In the genomic region with DNA sequence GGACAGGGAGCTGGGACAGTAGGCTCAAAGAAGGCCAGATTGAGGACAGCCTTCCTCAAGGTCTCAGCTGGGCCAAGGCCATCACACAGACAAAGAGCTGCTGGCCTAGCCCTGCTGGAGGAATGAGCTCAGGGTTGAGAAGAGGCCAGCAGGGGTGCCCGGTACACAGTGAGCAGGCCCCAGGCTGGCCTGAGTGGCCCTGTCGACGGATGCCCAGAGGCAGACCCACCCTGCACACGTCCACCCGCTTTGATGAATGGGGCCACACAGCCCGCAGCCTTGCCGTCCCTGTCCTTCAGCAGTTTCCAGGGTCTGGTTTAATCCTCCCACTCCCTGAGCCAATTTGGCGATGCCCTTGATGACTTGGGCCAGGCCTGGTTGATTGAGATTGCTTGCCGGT, we compare ENCODE assay signal across 15 cellular contexts.
DNase-seq lines count a peak whose midpoint lies in the region; ATAC-seq, FAIRE-seq and TF ChIP-seq lines count a peak whose summit lies in the region.
"Had no signal": no experiment of that assay in that cellular context is flagged by ENCODE, and none has a peak within 500 bp of the region (broad histone marks: within the 10 kb centered on the region; RNA-seq: fewer than 3 reads in every experiment).

No MANE protein-coding gene starts in this region.

- no peak overlapping the region for H3K27ac ChIP-seq in BLaER1 treated with 17β-estradiol and CSF1 and Interleukin-3, amounts not matched to agents 10 nM and 100 nM
- H3K27ac ChIP-seq in endothelial cell of umbilical vein (ENCODE audit: insufficient read depth, low read depth, low read length) (peak overlapping the region; percentile 42), liver (ENCODE audit: low read depth in 1 of 2, low read length in 2 of 2) (peak overlapping the region; percentile 39 to 42), spleen (peak overlapping the region in 7 of 8 donors; percentile 16 to 56 (median 41))
- H3K27ac ChIP-seq: RWPE1 had no signal

- POLR2A ChIA-PET in endothelial cell of umbilical vein (lab: Charles Lee), result interaction anchor here (0.6 kb wide), 1 partner anchor 207 kb away, joined by 4 read pairs; no protein-coding TSS in a partner anchor

- no peak overlapping the region for H3K9ac ChIP-seq in BLaER1 treated with 17β-estradiol and CSF1 and Interleukin-3, amounts not matched to agents 10 nM and 100 nM
- H3K9ac ChIP-seq in endothelial cell of umbilical vein (replicated peaks; ENCODE audit: extremely low read depth, insufficient read depth, low read length) (no peak overlapping the region), liver (ENCODE audit: low read depth in 1 of 2, low read length in 2 of 2) (no peak overlapping the region)

- no peak for TF ChIP-seq CTCF in endothelial cell of umbilical vein (IDR thresholded peaks at IDR 0.05; ENCODE audit: extremely low read depth in 1 of 2, insufficient read depth in 1 of 2, low read depth in 1 of 2, low read length in 2 of 2)
- TF ChIP-seq CTCF in liver (IDR thresholded peaks at IDR 0.05; ENCODE audit: low read depth, low read length, missing input control), result no peak
- no peak for TF ChIP-seq CTCF in spleen (IDR thresholded peaks at IDR 0.05 in 8 of 11, conservative IDR thresholded peaks at IDR 0.05 in 3 of 11)

- H2AFZ ChIP-seq in endothelial cell of umbilical vein (ENCODE audit: low read depth, low read length), result peak overlapping the region; percentile 15

- H3K4me3 ChIP-seq in BLaER1 treated with 17β-estradiol and CSF1 and Interleukin-3, amounts not matched to agents 10 nM and 100 nM, result no peak overlapping the region
- H3K4me3 ChIP-seq in endothelial cell of umbilical vein (replicated peaks in 1 of 3; ENCODE audit: insufficient read depth in 1 of 3, low read depth in 1 of 3, low read length in 3 of 3) (no peak overlapping the region), liver (ENCODE audit: low read depth in 1 of 3, low read length in 3 of 3) (no peak overlapping the region), spleen (no peak overlapping the region)

- peak overlapping the region in 7 of 11 experiments; percentile 39 to 71 (median 65); a peak in 10 of 22 replicates for H3K4me2 ChIP-seq in BLaER1 treated with 17β-estradiol and CSF1 and Interleukin-3, amounts not matched to agents 10 nM and 100 nM
- H3K4me2 ChIP-seq in endothelial cell of umbilical vein (ENCODE audit: insufficient read depth, low read length), result no peak overlapping the region

- no peak for TF ChIP-seq POLR2A in endothelial cell of umbilical vein (IDR thresholded peaks at IDR 0.05; ENCODE audit: low read depth, low read length)
- TF ChIP-seq POLR2A in spleen (IDR thresholded peaks at IDR 0.05), result no peak

- 85% methylated on average over 9 of the region's 9 CpGs for WGBS in liver
- WGBS in spleen, 5 donors, result 67 to 88% (median 82%) methylated on average over 9 of the region's 9 CpGs

- FAIRE-seq in endothelial cell of umbilical vein (lab: Jason Lieb, UNC), result no peak
- FAIRE-seq: A204.1 had no signal

- H3K4me1 ChIP-seq in BLaER1 treated with 17β-estradiol and CSF1 and Interleukin-3, amounts not matched to agents 10 nM and 100 nM, result peaks cover 37 to 71% (median 67%) of the 10 kb centered on the region in 10 experiments
- H3K4me1 ChIP-seq in endothelial cell of umbilical vein (ENCODE audit: control insufficient read depth, extremely low read depth, insufficient read depth, low read length), result peaks cover 17% of the 10 kb centered on the region
- peaks cover 9 to 14% (median 13%) of the 10 kb centered on the region in 4 donors for H3K4me1 ChIP-seq in liver (ENCODE audit: control insufficient read depth in 4 of 4, insufficient read depth in 4 of 4, low read length in 3 of 4)
- H3K4me1 ChIP-seq in spleen, result peaks cover 2 to 40% (median 20%) of the 10 kb centered on the region in 6 donors

- no peak for TF ChIP-seq RAD21 in liver (IDR thresholded peaks at IDR 0.05)

- ATAC-seq in GM19467 (IDR thresholded peaks at IDR 0.05; ENCODE audit: unreplicated experiment), result no peak
- ATAC-seq: activated naive CD4-positive, alpha-beta T cell treated with anti-CD3 and anti-CD28 coated beads, Interleukin-2, amount 50 U/mL, for 72 hours had no signal

- H3K79me2 ChIP-seq in endothelial cell of umbilical vein (ENCODE audit: control insufficient read depth, insufficient read depth, low read length), result no peaks in the 10 kb centered on the region

- no peaks in the 10 kb centered on the region for H3K9me3 ChIP-seq in BLaER1 treated with 17β-estradiol and CSF1 and Interleukin-3, amounts not matched to agents 10 nM and 100 nM (replicated peaks in 1 of 11)
- H3K9me3 ChIP-seq in endothelial cell of umbilical vein (replicated peaks; ENCODE audit: control insufficient read depth, insufficient read depth, low read length) (no peaks in the 10 kb centered on the region), liver (ENCODE audit: control insufficient read depth in 4 of 4, low read length in 3 of 4) (no peaks in the 10 kb centered on the region), spleen (no peaks in the 10 kb centered on the region)

- CTCF ChIA-PET in endothelial cell of umbilical vein (lab: Charles Lee), result interaction anchor here (0.9 to 6.1 kb wide), 18 partner anchors 12 to 766 kb away, joined by 3 to 56 read pairs (median 4); no protein-coding TSS in a partner anchor

- no peaks in the 10 kb centered on the region for H3K9me1 ChIP-seq in endothelial cell of umbilical vein (replicated peaks; ENCODE audit: control insufficient read depth, extremely low read depth, insufficient read depth, low read length)

- no TSS peak for BruUV-seq in endothelial cell of umbilical vein (replicated peaks; lab: Mats Ljungman, UMichigan)

- intact Hi-C loops in endothelial cell of umbilical vein (cut with micrococcal nuclease) (loop anchor here (1.0 to 5.0 kb wide), 8 partner anchors 15 to 558 kb away; partner anchors contain the start of gene SMAD7), spleen (cut with DNase I; ENCODE audit: low total_unique reads) (loop anchor here (10.0 kb wide), 1 partner anchor 94 kb away; no protein-coding TSS in a partner anchor)

- peak; percentile 21 for DNase-seq in endothelial cell of umbilical vein (ENCODE audit: low read depth, low spot score)
- peak; percentile 70 for DNase-seq in spleen
- DNase-seq in NCI-H187 (lab: John Stamatoyannopoulos, UW), result no peak
- DNase-seq in HT-29 (ENCODE audit: low spot score), result no peak
- no peak for DNase-seq in DMS79 (lab: John Stamatoyannopoulos, UW)
- DNase-seq: activated CD4-positive, CD25-positive, alpha-beta regulatory T cell treated with anti-CD3 and anti-CD28 coated beads, Interleukin-2, amount 50 U/mL, for 72 hours; CD4-positive, alpha-beta T cell; mammary epithelial cell; NCI-H2107 had no signal

- peaks cover 0 to 21% (median 0%) of the 10 kb centered on the region in 11 experiments; a peak in 4 of 22 replicates for H3K36me3 ChIP-seq in BLaER1 treated with 17β-estradiol and CSF1 and Interleukin-3, amounts not matched to agents 10 nM and 100 nM
- no peaks in the 10 kb centered on the region for H3K36me3 ChIP-seq in endothelial cell of umbilical vein (ENCODE audit: control insufficient read depth in 2 of 2, extremely low read depth in 1 of 2, insufficient read depth in 2 of 2, low read length in 2 of 2)
- H3K36me3 ChIP-seq in liver (ENCODE audit: control insufficient read depth in 4 of 4, insufficient read depth in 3 of 4, low read depth in 1 of 4, low read length in 3 of 4), result peaks cover 0 to 9% (median 2%) of the 10 kb centered on the region in 4 donors
- H3K36me3 ChIP-seq in spleen, result peaks cover 0 to 7% (median 0%) of the 10 kb centered on the region in 6 donors

- dilution Hi-C loops in endothelial cell of umbilical vein (cut with MboI; ENCODE audit: extremely low pct_ligation_motif_present, low sequenced_read_pairs), result no loop called here

- H4K20me1 ChIP-seq in BLaER1 treated with 17β-estradiol and CSF1 and Interleukin-3, amounts not matched to agents 10 nM and 100 nM, result peaks cover 0 to 25% (median 0%) of the 10 kb centered on the region in 11 experiments; a peak in 4 of 22 replicates
- no peaks in the 10 kb centered on the region for H4K20me1 ChIP-seq in endothelial cell of umbilical vein (replicated peaks; ENCODE audit: control insufficient read depth, extremely low read depth, insufficient read depth, low read length)

- H3K27me3 ChIP-seq in BLaER1 treated with 17β-estradiol and CSF1 and Interleukin-3, amounts not matched to agents 10 nM and 100 nM, result no peaks in the 10 kb centered on the region
- no peaks in the 10 kb centered on the region for H3K27me3 ChIP-seq in endothelial cell of umbilical vein (ENCODE audit: control insufficient read depth in 2 of 2, insufficient read depth in 2 of 2, low read length in 2 of 2)
- no peaks in the 10 kb centered on the region for H3K27me3 ChIP-seq in liver (ENCODE audit: control insufficient read depth in 4 of 4, insufficient read depth in 4 of 4, low read length in 3 of 4)
- H3K27me3 ChIP-seq in spleen (replicated peaks in 1 of 7), result no peaks in the 10 kb centered on the region

TF ChIP-seq in endothelial cell of umbilical vein, 7 proteins besides CTCF, POLR2A, EP300 and RAD21 (continues in another document):
- TF ChIP-seq POLR2AphosphoS5 (IDR thresholded peaks at IDR 0.05; ENCODE audit: insufficient read depth, low read depth, low read length) (no peak), MYC (IDR thresholded peaks at IDR 0.05; ENCODE audit: low read depth, low read length) (no peak), EZH2 (IDR thresholded peaks at IDR 0.05; ENCODE audit: borderline replicate concordance, low read depth, low read length, severe bottlenecking) (no peak), FOS (IDR thresholded peaks at IDR 0.05; ENCODE audit: borderline replicate concordance, insufficient read depth, low read length) (no peak), GATA2 (IDR thresholded peaks at IDR 0.05; ENCODE audit: insufficient read depth, insufficient read length, low read depth, low read length) (no peak)
- TF ChIP-seq, protein P1, sequence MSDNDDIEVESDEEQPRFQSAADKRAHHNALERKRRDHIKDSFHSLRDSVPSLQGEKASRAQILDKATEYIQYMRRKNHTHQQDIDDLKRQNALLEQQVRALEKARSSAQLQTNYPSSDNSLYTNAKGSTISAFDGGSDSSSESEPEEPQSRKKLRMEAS (IDR thresholded peaks at IDR 0.05; ENCODE audit: insufficient read depth, insufficient read length), result no peak

TF ChIP-seq in liver, 16 proteins besides CTCF, POLR2A, EP300 and RAD21:
- TF ChIP-seq HNF4A (conservative IDR thresholded peaks at IDR 0.05), result no peak
- no peak for TF ChIP-seq TAF1 (conservative IDR thresholded peaks at IDR 0.05)
- no peak for TF ChIP-seq NR2F2 (IDR thresholded peaks at IDR 0.05)
- no peak for TF ChIP-seq YY1 (IDR thresholded peaks at IDR 0.05)
- TF ChIP-seq ATF3 (IDR thresholded peaks at IDR 0.05), result no peak
- no peak for TF ChIP-seq HNF4G (IDR thresholded peaks at IDR 0.05)
- no peak for TF ChIP-seq JUND (IDR thresholded peaks at IDR 0.05)
- TF ChIP-seq SP1 (IDR thresholded peaks at IDR 0.05), result no peak
- no peak for TF ChIP-seq EGR1 (IDR thresholded peaks at IDR 0.05; ENCODE audit: low read depth in 2 of 2)
- TF ChIP-seq GABPA (IDR thresholded peaks at IDR 0.05 in 1 of 2, conservative IDR thresholded peaks at IDR 0.05 in 1 of 2), result no peak

Comparison
In these comparisons a context has a peak if more than half of its experiments do, and no peak if none do; other contexts are left out.
1. H3K27ac ChIP-seq: peak in endothelial cell of umbilical vein (single experiment), liver (2 of 2) and spleen (7 of 8); none in BLaER1 treated with 17β-estradiol and CSF1 and Interleukin-3, amounts not matched to agents 10 nM and 100 nM (0 of 11).
2. DNase-seq: peak in endothelial cell of umbilical vein (single experiment) and spleen (single experiment); none in NCI-H187 (0 of 2), HT-29 (single experiment) and DMS79 (single experiment).